ENCODE assay signal across 8 cellular contexts in the genomic region with DNA sequence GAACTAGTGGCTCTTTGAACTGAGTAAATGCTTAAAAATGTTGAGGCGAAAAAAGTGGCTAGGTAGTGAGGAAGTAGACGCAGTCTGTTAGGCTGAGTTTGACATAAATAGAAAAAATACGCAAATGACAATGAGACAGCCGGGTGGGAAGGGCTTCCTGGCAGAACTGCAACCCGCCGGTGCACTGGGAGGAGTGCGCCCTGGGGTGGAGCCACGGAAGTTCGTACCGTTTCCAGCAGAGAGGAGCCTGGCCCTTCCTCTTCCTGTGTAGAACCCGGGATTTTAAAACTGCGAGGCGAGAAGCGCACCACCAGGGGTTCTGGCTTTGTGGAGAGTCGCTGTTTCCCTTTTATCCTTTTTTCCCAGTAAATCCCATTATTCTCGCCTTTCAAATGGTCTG.
DNase-seq lines count a peak whose midpoint lies in the region; ATAC-seq and TF ChIP-seq lines count a peak whose summit lies in the region.

No MANE protein-coding gene starts in this region.

- ATAC-seq in GM19328 (IDR thresholded peaks at IDR 0.05; ENCODE audit: unreplicated experiment) (peak; percentile 88), HG03108 (IDR thresholded peaks at IDR 0.05; ENCODE audit: unreplicated experiment) (peak; percentile 90)

- DNase-seq in ecto neural progenitor cell (ENCODE audit: low spot score) (peak; percentile 71), retinal pigment epithelial cell (ENCODE audit: low read depth) (no peak), NCI-H1092 treated with DMSO at 0.1 percent for 48 hours (lab: John Stamatoyannopoulos, UW) (no peak), NAMALWA (ENCODE audit: low spot score) (no peak), NCI-H1417 (lab: John Stamatoyannopoulos, UW) (no peak)
- DNase-seq in activated CD8-positive, alpha-beta memory T cell treated with anti-CD3 and anti-CD28 coated beads, Interleukin-2, amount 50 U/mL, for 48 hours: no peak

- peak; percentile 6 for TF ChIP-seq CTCF in retinal pigment epithelial cell (conservative IDR thresholded peaks at IDR 0.05; ENCODE audit: low read depth, low read length)

- H3K4me3 ChIP-seq in retinal pigment epithelial cell (ENCODE audit: low read length): peak overlapping the region; percentile 30
